14 cellular contexts compared by ENCODE assay signal in genomic region chr11:79179087-79179486, GRCh38.
A peak's percentile ranks its signal among the peaks of the same experiment; 100 is the strongest.
DNase-seq lines count a peak whose midpoint lies in the region; ATAC-seq and TF ChIP-seq lines count a peak whose summit lies in the region.
"Had no signal": no experiment of that assay in that cellular context is flagged by ENCODE, and none has a peak within 500 bp of the region (broad histone marks: within the 10 kb centered on the region; RNA-seq: fewer than 3 reads in every experiment).

No MANE protein-coding gene starts in this region.

- WGBS in endodermal cell (ENCODE audit: insufficient coverage in 1 of 2, insufficient read length in 1 of 2), 2 experiments: 91 to 93% methylated on average over 2 to 3 of the region's 3 CpGs

- peaks cover 5 to 42% (median 29%) of the 10 kb centered on the region in 10 experiments for H3K4me1 ChIP-seq in BLaER1 treated with 17β-estradiol and CSF1 and Interleukin-3, amounts not matched to agents 10 nM and 100 nM
- peaks cover 2% of the 10 kb centered on the region for H3K4me1 ChIP-seq in endodermal cell (ENCODE audit: control insufficient read depth, insufficient read depth, low read length)
- H3K4me1 ChIP-seq: BE2C had no signal

- H3K27me3 ChIP-seq in BLaER1 treated with 17β-estradiol and CSF1 and Interleukin-3, amounts not matched to agents 10 nM and 100 nM: no peaks in the 10 kb centered on the region
- no peaks in the 10 kb centered on the region for H3K27me3 ChIP-seq in endodermal cell (ENCODE audit: control insufficient read depth, insufficient read depth, low read length, poor library complexity, severe bottlenecking)
- H3K27me3 ChIP-seq: BE2C had no signal

- TF ChIP-seq CTCF in endodermal cell (conservative IDR thresholded peaks at IDR 0.05): no peak
- TF ChIP-seq CTCF in fibroblast of the aortic adventitia (IDR thresholded peaks at IDR 0.05; ENCODE audit: insufficient read depth, low read length): no peak

- ATAC-seq in HG03432 (IDR thresholded peaks at IDR 0.05; ENCODE audit: unreplicated experiment): no peak

- H3K4me1 Mint-ChIP-seq in endodermal cell: peaks cover 8% of the 10 kb centered on the region
- H3K4me1 Mint-ChIP-seq: CD8-positive, alpha-beta memory T cell had no signal

- H3K36me3 Mint-ChIP-seq in endodermal cell (ENCODE audit: low read depth): peaks cover 2% of the 10 kb centered on the region
- H3K36me3 Mint-ChIP-seq: CD8-positive, alpha-beta memory T cell had no signal

- H3K27me3 Mint-ChIP-seq in endodermal cell (ENCODE audit: insufficient read depth): no peaks in the 10 kb centered on the region

- H3K9ac ChIP-seq in BLaER1 treated with 17β-estradiol and CSF1 and Interleukin-3, amounts not matched to agents 10 nM and 100 nM: no peak overlapping the region
- no peak overlapping the region for H3K9ac ChIP-seq in endodermal cell (ENCODE audit: extremely low read depth, low read length, poor library complexity, severe bottlenecking)

- H3K27ac ChIP-seq in BLaER1 treated with 17β-estradiol and CSF1 and Interleukin-3, amounts not matched to agents 10 nM and 100 nM: no peak overlapping the region
- H3K27ac ChIP-seq in endodermal cell (ENCODE audit: low read depth, low read length): no peak overlapping the region

- H3K9me3 ChIP-seq in BLaER1 treated with 17β-estradiol and CSF1 and Interleukin-3, amounts not matched to agents 10 nM and 100 nM (replicated peaks in 1 of 11): peaks cover 0 to 6% (median 0%) of the 10 kb centered on the region in 11 experiments; a peak in 4 of 22 replicates
- no peaks in the 10 kb centered on the region for H3K9me3 ChIP-seq in endodermal cell (ENCODE audit: control insufficient read depth, low read length)
- H3K9me3 ChIP-seq: BE2C, HAP-1 had no signal

- H3K4me2 ChIP-seq in BLaER1 treated with 17β-estradiol and CSF1 and Interleukin-3, amounts not matched to agents 10 nM and 100 nM: peak overlapping the region in 6 of 11 experiments; percentile 9 to 46 (median 30); a peak in 8 of 22 replicates

- H3K36me3 ChIP-seq in BLaER1 treated with 17β-estradiol and CSF1 and Interleukin-3, amounts not matched to agents 10 nM and 100 nM: no peaks in the 10 kb centered on the region
- H3K36me3 ChIP-seq in endodermal cell (ENCODE audit: control insufficient read depth, insufficient read depth, low read length): no peaks in the 10 kb centered on the region
- H3K36me3 ChIP-seq: BE2C, HAP-1 had no signal

- H4K20me1 ChIP-seq in BLaER1 treated with 17β-estradiol and CSF1 and Interleukin-3, amounts not matched to agents 10 nM and 100 nM: no peaks in the 10 kb centered on the region

- H3K27ac Mint-ChIP-seq in endodermal cell: no peak overlapping the region
- H3K27ac Mint-ChIP-seq: CD8-positive, alpha-beta memory T cell had no signal

- H3K4me3 ChIP-seq in BLaER1 treated with 17β-estradiol and CSF1 and Interleukin-3, amounts not matched to agents 10 nM and 100 nM: no peak overlapping the region
- H3K4me3 ChIP-seq in endodermal cell (ENCODE audit: low read length) (no peak overlapping the region), fibroblast of the aortic adventitia (ENCODE audit: low read depth, low read length) (no peak overlapping the region)
- H3K4me3 ChIP-seq: HAP-1 had no signal

- DNase-seq in NAMALWA (ENCODE audit: low spot score) (peak; percentile 54), endodermal cell (peak; percentile 13), fibroblast of the aortic adventitia (ENCODE audit: low read depth) (peak; percentile 11), DMS114 treated with DMSO at 0.1 percent for 48 hours (lab: John Stamatoyannopoulos, UW; ENCODE audit: unreplicated experiment) (no peak), D341Med (ENCODE audit: low spot score) (no peak)
- DNase-seq: BE2C; CD8-positive, alpha-beta memory T cell; DMS 273 treated with DMSO at 0.1 percent for 48 hours; DMS79; EL; KG1 had no signal

- no peaks in the 10 kb centered on the region for H3K9me3 Mint-ChIP-seq in endodermal cell

- no peak overlapping the region for H3K4me3 Mint-ChIP-seq in endodermal cell
- H3K4me3 Mint-ChIP-seq: CD8-positive, alpha-beta memory T cell had no signal

Comparison
In these comparisons a context has a peak if more than half of its experiments do, and no peak if none do; other contexts are left out.
1. DNase-seq: peak in NAMALWA (single experiment), endodermal cell (single experiment) and fibroblast of the aortic adventitia (single experiment); none in DMS114 treated with DMSO at 0.1 percent for 48 hours (single experiment) and D341Med (single experiment).